In the genomic region with DNA sequence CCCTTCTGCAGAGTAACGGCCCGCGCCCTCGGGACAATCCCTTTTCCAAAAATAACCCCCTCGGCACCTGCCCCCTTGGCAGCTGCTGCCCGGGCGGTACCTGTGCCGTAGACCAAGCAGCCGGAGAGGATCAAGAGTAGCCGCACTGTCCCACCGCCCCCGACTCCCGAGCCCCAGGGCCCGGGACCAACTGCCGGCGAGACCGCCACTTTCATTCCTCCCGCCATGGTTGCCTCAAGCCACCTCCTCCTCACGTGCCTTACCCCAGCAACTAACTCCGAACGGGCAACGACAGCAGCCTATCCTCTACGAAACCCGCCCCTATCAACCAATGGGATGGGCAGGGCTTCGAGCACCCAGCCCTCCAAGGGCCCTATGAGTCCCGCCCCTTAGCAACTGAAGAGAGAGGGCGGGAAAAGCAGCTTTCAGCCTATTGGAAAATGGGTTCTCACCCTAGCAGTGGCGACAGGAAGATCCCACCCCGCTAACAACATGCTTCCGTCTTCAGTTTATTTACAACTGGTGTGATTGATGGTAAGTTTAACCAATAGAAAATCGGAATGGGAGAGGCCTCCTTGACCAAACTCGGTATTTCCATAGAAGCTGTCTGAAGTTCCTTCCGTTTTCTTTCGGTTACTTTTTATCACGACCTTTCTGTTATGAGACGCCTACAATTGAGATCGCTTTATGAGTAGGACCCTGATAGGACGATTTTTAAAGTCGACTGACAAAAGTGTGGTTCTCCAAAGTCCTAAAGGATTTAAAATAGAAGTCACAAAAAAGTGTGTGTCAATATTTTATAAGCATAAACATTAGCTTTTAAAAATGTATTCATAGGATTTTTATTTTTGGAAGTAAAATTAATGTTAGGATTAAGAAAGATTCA, we compare ENCODE assay signal across 8 cellular contexts. TPM values are rescaled to one million over a fixed set of nuclear protein-coding genes. Genes with fewer than 3 reads are reported as not detected.
A peak's percentile ranks its signal among the peaks of the same experiment; 100 is the strongest.
DNase-seq lines count a peak whose midpoint lies in the region; ATAC-seq, FAIRE-seq and TF ChIP-seq lines count a peak whose summit lies in the region.

A gene with protein sequence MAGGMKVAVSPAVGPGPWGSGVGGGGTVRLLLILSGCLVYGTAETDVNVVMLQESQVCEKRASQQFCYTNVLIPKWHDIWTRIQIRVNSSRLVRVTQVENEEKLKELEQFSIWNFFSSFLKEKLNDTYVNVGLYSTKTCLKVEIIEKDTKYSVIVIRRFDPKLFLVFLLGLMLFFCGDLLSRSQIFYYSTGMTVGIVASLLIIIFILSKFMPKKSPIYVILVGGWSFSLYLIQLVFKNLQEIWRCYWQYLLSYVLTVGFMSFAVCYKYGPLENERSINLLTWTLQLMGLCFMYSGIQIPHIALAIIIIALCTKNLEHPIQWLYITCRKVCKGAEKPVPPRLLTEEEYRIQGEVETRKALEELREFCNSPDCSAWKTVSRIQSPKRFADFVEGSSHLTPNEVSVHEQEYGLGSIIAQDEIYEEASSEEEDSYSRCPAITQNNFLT (minus strand): TSS at position 273 of the 886 bp plus-strand sequence. CDS start 46 bp downstream, at position 227.

- 0 to 1% (median 0%) methylated on average over 24 to 39 of the region's 39 CpGs for WGBS in adrenal gland, 4 donors
- WGBS in heart left ventricle, 4 donors = 0% methylated on average over 38 to 39 of the region's 39 CpGs

- no peaks in the 10 kb centered on the region for H3K36me3 ChIP-seq in adrenal gland (replicated peaks in 1 of 2)
- peaks cover 0 to 6% (median 0%) of the 10 kb centered on the region in 9 donors for H3K36me3 ChIP-seq in heart left ventricle
- H3K36me3 ChIP-seq in upper lobe of right lung = no peaks in the 10 kb centered on the region

- TF ChIP-seq POLR2A in GM12892 (IDR thresholded peaks at IDR 0.05; ENCODE audit: low read depth, low read length) = peak; percentile 81
- TF ChIP-seq POLR2A in adrenal gland (IDR thresholded peaks at IDR 0.05) = peak in 1 of 2 donors; percentile 63
- TF ChIP-seq POLR2A in heart left ventricle (IDR thresholded peaks at IDR 0.05) = peak in 1 of 2 donors; percentile 66

- ATAC-seq in HG02852 (IDR thresholded peaks at IDR 0.05; ENCODE audit: unreplicated experiment) (peak; percentile 98), heart left ventricle (peak; percentile 100), upper lobe of right lung (peak; percentile 100)

- H3K27ac ChIP-seq in adrenal gland (peak within 1 kb of the TSS; percentile 23 to 83 (median 73)), heart left ventricle (peak within 1 kb of the TSS; percentile 48 to 94 (median 78)), upper lobe of right lung (peak within 1 kb of the TSS; percentile 85)

- H3K4me3 ChIP-seq in adrenal gland = peak within 1 kb of the TSS in 3 of 4 donors; percentile 54 to 77 (median 64)
- peak within 1 kb of the TSS; percentile 29 to 88 (median 78) for H3K4me3 ChIP-seq in heart left ventricle
- peak within 1 kb of the TSS; percentile 80 for H3K4me3 ChIP-seq in upper lobe of right lung

- peaks cover 12 to 19% of the 10 kb centered on the region in 2 donors for H3K4me1 ChIP-seq in adrenal gland (replicated peaks in 1 of 2)
- peaks cover 0 to 19% (median 10%) of the 10 kb centered on the region in 12 donors for H3K4me1 ChIP-seq in heart left ventricle
- H3K4me1 ChIP-seq in upper lobe of right lung = peaks cover 14% of the 10 kb centered on the region

- H3K27me3 ChIP-seq in adrenal gland (no peaks in the 10 kb centered on the region), heart left ventricle (no peaks in the 10 kb centered on the region), upper lobe of right lung (no peaks in the 10 kb centered on the region)

- peak; percentile 97 for FAIRE-seq in GM12892 (lab: Jason Lieb, UNC)

- TF ChIP-seq CTCF in adrenal gland (IDR thresholded peaks at IDR 0.05) (no peak), heart left ventricle (IDR thresholded peaks at IDR 0.05) (no peak), upper lobe of right lung (IDR thresholded peaks at IDR 0.05) (no peak)

- intact Hi-C loops in adrenal gland (cut with DNase I) (loop anchor here in 1 of 2 donors (5.0 to 10.0 kb wide), 2 partner anchors 34 to 106 kb away; a partner anchor contains a TSS), heart left ventricle (cut with DNase I) (loop anchor here in 1 of 10 donors (2.0 kb wide), 1 partner anchor 32 kb away; a partner anchor contains a TSS), posterior cingulate gyrus (cut with DNase I) (no loop called here), upper lobe of right lung (cut with DNase I) (no loop called here)

- no peaks in the 10 kb centered on the region for H3K9me3 ChIP-seq in adrenal gland (replicated peaks in 1 of 3)
- H3K9me3 ChIP-seq in heart left ventricle = no peaks in the 10 kb centered on the region
- H3K9me3 ChIP-seq in upper lobe of right lung = no peaks in the 10 kb centered on the region

- DNase-seq in GM12892 (ENCODE audit: insufficient read length) (peak; percentile 95), NCI-H146 (lab: John Stamatoyannopoulos, UW) (peak; percentile 100), T-helper 1 cell (peak; percentile 93 to 100 (median 96)), adrenal gland (peak; percentile 96 to 100 (median 99)), heart left ventricle (peak; percentile 94 to 98 (median 98)), posterior cingulate gyrus (peak; percentile 94 to 100 (median 98)), upper lobe of right lung (peak; percentile 95)

RNA-seq across cellular contexts. Expression of the gene that starts here (rescaled TPM):
- polyA plus RNA-seq in GM12892 (2012; ENCODE audit: missing spikeins) = 13.9 TPM
- total RNA-seq in adrenal gland (10 to 100 TPM in 3 of 8 donors, 1 to 10 TPM in 5; 5.8 to 16.4 (median 8.8) TPM), heart left ventricle (10 to 100 TPM in 1 of 9 donors, 1 to 10 TPM in 8; 1.7 to 12.0 (median 3.6) TPM), upper lobe of right lung (14.1 TPM)
- polyA plus RNA-seq in adrenal gland (1 to 10 TPM; 2.7 to 5.7 (median 3.1) TPM), heart left ventricle (1 to 10 TPM; 1.4 to 2.2 TPM)

Comparison
In these comparisons a context has a peak if more than half of its experiments do, and no peak if none do; other contexts are left out.
1. Peak in every context shown above with its lines: DNase-seq, ATAC-seq, H3K4me3 ChIP-seq and H3K27ac ChIP-seq.